ENCODE assay signal across 8 cellular contexts in the genomic region with DNA sequence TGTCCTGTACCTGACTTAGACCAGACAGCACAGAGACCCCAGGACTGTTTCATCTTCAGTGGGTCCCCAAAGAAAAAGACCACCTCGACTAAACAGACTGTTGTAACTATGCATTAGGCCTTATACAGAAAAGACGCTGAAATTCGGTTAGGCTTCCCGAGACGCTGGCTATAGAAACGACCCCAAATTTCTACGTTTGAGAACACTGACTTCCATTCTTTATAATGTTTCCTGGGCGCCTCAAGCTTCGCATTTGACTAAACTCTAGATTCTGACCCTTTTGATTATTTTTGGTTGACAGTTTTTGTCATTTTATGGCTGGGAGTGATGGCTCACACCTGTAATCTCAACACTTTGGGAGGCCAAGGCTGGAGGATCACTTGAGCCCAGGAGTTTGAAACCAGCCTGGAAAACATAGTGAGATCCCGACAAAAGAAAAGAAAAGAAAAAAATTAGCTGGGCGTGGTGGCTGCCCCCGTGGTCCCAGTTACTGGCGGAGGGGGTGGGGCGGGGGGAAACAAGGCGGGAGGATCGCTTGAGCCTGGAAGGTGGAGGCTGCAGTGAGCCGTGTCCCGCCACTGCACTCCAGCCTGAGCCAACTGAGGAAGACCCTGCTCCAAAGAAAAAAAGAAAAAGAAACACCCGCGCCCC. TPM values are rescaled to one million over a fixed set of nuclear protein-coding genes. Genes with fewer than 3 reads are reported as not detected.
DNase-seq lines count a peak whose midpoint lies in the region; ATAC-seq, FAIRE-seq and TF ChIP-seq lines count a peak whose summit lies in the region.

No MANE protein-coding gene starts in this region.

- H3K9ac ChIP-seq in SK-N-MC (ENCODE audit: insufficient read length): peak overlapping the region; percentile 94

- no peak for FAIRE-seq in D721Med (lab: Jason Lieb, UNC)

- H3K27me3 ChIP-seq in GM06990 (replicated peaks; ENCODE audit: control insufficient read depth, insufficient read depth, low read length) (no peaks in the 10 kb centered on the region), prostate gland (replicated peaks; ENCODE audit: insufficient read depth) (no peaks in the 10 kb centered on the region)

- no peaks in the 10 kb centered on the region for H3K4me1 ChIP-seq in prostate gland (replicated peaks)

- intact Hi-C loops in prostate gland (cut with DNase I): no loop called here

- H3K36me3 ChIP-seq in GM06990 (ENCODE audit: control insufficient read depth, insufficient read depth, low read length) (no peaks in the 10 kb centered on the region), SK-N-MC (ENCODE audit: insufficient read depth, low read length) (no peaks in the 10 kb centered on the region), prostate gland (no peaks in the 10 kb centered on the region)

- H3K4me3 ChIP-seq in GM06990 (replicated peaks; ENCODE audit: low read depth, low read length) (peak overlapping the region; percentile 87), SK-N-MC (peak overlapping the region; percentile 92), fibroblast of the aortic adventitia (ENCODE audit: low read depth, low read length) (peak overlapping the region; percentile 81), prostate gland (peak overlapping the region; percentile 93 to 97)

- DNase-seq in GM06990 (ENCODE audit: extremely low read depth, insufficient read length) (no peak), SK-N-MC (ENCODE audit: low read depth, low spot score) (no peak), fibroblast of the aortic adventitia (ENCODE audit: low read depth) (no peak), prostate gland (ENCODE audit: low spot score) (no peak), NCI-H226 (no peak), D721Med (ENCODE audit: insufficient read length, low spot score) (no peak), NCI-H524 (lab: John Stamatoyannopoulos, UW) (no peak)

- no peak for TF ChIP-seq POLR2A in prostate gland (IDR thresholded peaks at IDR 0.05)

- H3K27ac ChIP-seq in SK-N-MC (peak overlapping the region; percentile 81), prostate gland (peak overlapping the region; percentile 90 to 93)

- TF ChIP-seq CTCF in GM06990 (IDR thresholded peaks at IDR 0.05; ENCODE audit: insufficient read depth, low read length, poor library complexity, severe bottlenecking) (no peak), fibroblast of the aortic adventitia (IDR thresholded peaks at IDR 0.05; ENCODE audit: insufficient read depth, low read length) (no peak), prostate gland (IDR thresholded peaks at IDR 0.05) (no peak), D721Med (IDR thresholded peaks at IDR 0.05; ENCODE audit: insufficient read depth, missing control alignments) (no peak)

- no peak for ATAC-seq in GM19397 (IDR thresholded peaks at IDR 0.05; ENCODE audit: unreplicated experiment)

- no peaks in the 10 kb centered on the region for H3K9me3 ChIP-seq in SK-N-MC (ENCODE audit: low read depth, low read length)
- H3K9me3 ChIP-seq in prostate gland: no peaks in the 10 kb centered on the region

- WGBS in prostate gland: 36% methylated on average over 20 of the region's 20 CpGs

RNA-seq across cellular contexts. Expression of gene TRAPPC10, which starts 0.9 kb away (rescaled TPM):
- total RNA-seq in fibroblast of the aortic adventitia (ENCODE audit: low replicate concordance): 25.3 and 43.1 TPM in 2 replicates
- total RNA-seq in prostate gland: 10 to 100 TPM; 14.4 to 38.9 TPM
